In genomic region chr15:92667291-92667904, GRCh38 we compare ENCODE assay signal across 10 cellular contexts. TPM values are rescaled to one million over a fixed set of nuclear protein-coding genes. Genes with fewer than 3 reads are reported as not detected.
A peak's percentile ranks its signal among the peaks of the same experiment; 100 is the strongest.
DNase-seq lines count a peak whose midpoint lies in the region; ATAC-seq, FAIRE-seq and TF ChIP-seq lines count a peak whose summit lies in the region.
"Had no signal": no experiment of that assay in that cellular context is flagged by ENCODE, and none has a peak within 500 bp of the region (broad histone marks: within the 10 kb centered on the region; RNA-seq: fewer than 3 reads in every experiment).

No MANE protein-coding gene starts in this region.

- H3K36me3 ChIP-seq in BLaER1 treated with 17β-estradiol and CSF1 and Interleukin-3, amounts not matched to agents 10 nM and 100 nM: no peaks in the 10 kb centered on the region
- no peaks in the 10 kb centered on the region for H3K36me3 ChIP-seq in right lobe of liver

- no peak overlapping the region for H3K9ac ChIP-seq in BLaER1 treated with 17β-estradiol and CSF1 and Interleukin-3, amounts not matched to agents 10 nM and 100 nM

- no peaks in the 10 kb centered on the region for H3K9me3 ChIP-seq in BLaER1 treated with 17β-estradiol and CSF1 and Interleukin-3, amounts not matched to agents 10 nM and 100 nM (replicated peaks in 1 of 11)
- H3K9me3 ChIP-seq in right lobe of liver: no peaks in the 10 kb centered on the region

- H3K27me3 Mint-ChIP-seq in WTC11 (ENCODE audit: low read depth): peaks cover 69% of the 10 kb centered on the region

- H3K4me1 ChIP-seq in BLaER1 treated with 17β-estradiol and CSF1 and Interleukin-3, amounts not matched to agents 10 nM and 100 nM: peaks cover 0 to 34% (median 16%) of the 10 kb centered on the region in 10 experiments; a peak in 16 of 20 replicates
- peaks cover 0 to 29% (median 11%) of the 10 kb centered on the region in 4 donors for H3K4me1 ChIP-seq in right lobe of liver

- no peaks in the 10 kb centered on the region for H3K27me3 ChIP-seq in BLaER1 treated with 17β-estradiol and CSF1 and Interleukin-3, amounts not matched to agents 10 nM and 100 nM
- H3K27me3 ChIP-seq in right lobe of liver: no peaks in the 10 kb centered on the region

- no peak for FAIRE-seq in GM12891 (lab: Jason Lieb, UNC)

- peak overlapping the region in 2 of 11 experiments; percentile 8 to 18; a peak in 2 of 22 replicates for H3K27ac ChIP-seq in BLaER1 treated with 17β-estradiol and CSF1 and Interleukin-3, amounts not matched to agents 10 nM and 100 nM
- H3K27ac ChIP-seq in right lobe of liver: peak overlapping the region in 2 of 3 donors; percentile 59 to 65

- intact Hi-C loops in right lobe of liver (cut with DNase I): loop anchor here in 1 of 2 donors (10.0 kb wide), 1 partner anchor 53 kb away; no protein-coding TSS in a partner anchor

- H4K20me1 ChIP-seq in BLaER1 treated with 17β-estradiol and CSF1 and Interleukin-3, amounts not matched to agents 10 nM and 100 nM: no peaks in the 10 kb centered on the region

- CTCF ChIA-PET in WTC11 (lab: Charles Lee): interaction anchor here (1.0 to 1.7 kb wide), 3 partner anchors 15 to 47 kb away, joined by 4 to 5 read pairs (median 4); no protein-coding TSS in a partner anchor

- peaks cover 60% of the 10 kb centered on the region for H3K4me1 Mint-ChIP-seq in WTC11

- peak overlapping the region; percentile 21; the same call in 1 of the 2 replicates for H3K27ac Mint-ChIP-seq in WTC11

- POLR2A ChIA-PET in WTC11 (lab: Charles Lee): interaction anchor here (1.4 kb wide), 1 partner anchor 12 kb away, joined by 9 read pairs; the partner anchor contains the start of gene FAM174B

- ATAC-seq in WTC11 (peak; percentile 73), right lobe of liver (peak; percentile 78 to 88 (median 83)), GM19395 (IDR thresholded peaks at IDR 0.05; ENCODE audit: unreplicated experiment) (no peak), HG03025 (IDR thresholded peaks at IDR 0.05; ENCODE audit: low FRiP score, unreplicated experiment) (no peak)
- ATAC-seq: stimulated activated naive CD8-positive, alpha-beta T cell treated with anti-CD3 and anti-CD28 coated beads, Interleukin-15, Interleukin-2, amounts not matched to agents 100 U/mL and 50 U/mL, for 24 hours had no signal

- no peak for TF ChIP-seq POLR2A in right lobe of liver (IDR thresholded peaks at IDR 0.05)
- no peak for TF ChIP-seq POLR2A in GM12891 (IDR thresholded peaks at IDR 0.05; ENCODE audit: low read depth, low read length)

- peak overlapping the region; percentile 59 for H3K4me3 Mint-ChIP-seq in WTC11

- peak; percentile 50 for DNase-seq in NCI-H1694 treated with DMSO at 0.1 percent for 48 hours (lab: John Stamatoyannopoulos, UW)
- DNase-seq in WTC11 (ENCODE audit: low spot score): no peak
- DNase-seq in right lobe of liver: peak in 2 of 3 donors; percentile 36 to 57
- no peak for DNase-seq in GM12891 (ENCODE audit: insufficient read length, low spot score)
- no peak for DNase-seq in RKO (ENCODE audit: low spot score)
- DNase-seq: MM.1S; stimulated activated naive CD8-positive, alpha-beta T cell treated with anti-CD3 and anti-CD28 coated beads, Interleukin-15, Interleukin-2, amounts not matched to agents 100 U/mL and 50 U/mL, for 24 hours had no signal

- H3K9me3 Mint-ChIP-seq in WTC11: no peaks in the 10 kb centered on the region

- 23% methylated on average over 8 of the region's 13 CpGs for WGBS in right lobe of liver (ENCODE audit: insufficient coverage, low coverage, low lambda C conversion rate, missing lambda C conversion rate)

- H3K4me2 ChIP-seq in BLaER1 treated with 17β-estradiol and CSF1 and Interleukin-3, amounts not matched to agents 10 nM and 100 nM: peak overlapping the region in 8 of 11 experiments; percentile 14 to 67 (median 56); a peak in 14 of 22 replicates

- TF ChIP-seq CTCF in WTC11 (IDR thresholded peaks at IDR 0.05): no peak
- TF ChIP-seq CTCF in right lobe of liver (IDR thresholded peaks at IDR 0.05): no peak

- no peak overlapping the region for H3K4me3 ChIP-seq in BLaER1 treated with 17β-estradiol and CSF1 and Interleukin-3, amounts not matched to agents 10 nM and 100 nM
- H3K4me3 ChIP-seq in right lobe of liver: no peak overlapping the region

- no peaks in the 10 kb centered on the region for H3K36me3 Mint-ChIP-seq in WTC11

TF ChIP-seq in WTC11, 78 proteins besides CTCF, POLR2A, EP300 and RAD21 (continues in another document):
- TF ChIP-seq FOXK1 (CRISPR knock-in tag; IDR thresholded peaks at IDR 0.05) (peak; percentile 59; the same call in 1 of the 2 replicates), JUN (CRISPR knock-in tag; IDR thresholded peaks at IDR 0.05) (no peak), PRDM15 (CRISPR knock-in tag; IDR thresholded peaks at IDR 0.05) (peak; percentile 46; the same call in 1 of the 2 replicates)

TF ChIP-seq in GM12891, 5 proteins besides CTCF, POLR2A, EP300 and RAD21:
- TF ChIP-seq TAF1 (IDR thresholded peaks at IDR 0.05; ENCODE audit: low read depth, low read length): no peak
- no peak for TF ChIP-seq SPI1 (IDR thresholded peaks at IDR 0.05; ENCODE audit: low read depth, low read length)
- TF ChIP-seq PAX5 (IDR thresholded peaks at IDR 0.05; ENCODE audit: insufficient read depth, low read length, severe bottlenecking): no peak
- TF ChIP-seq POU2F2 (IDR thresholded peaks at IDR 0.05; ENCODE audit: low read depth, low read length): no peak
- TF ChIP-seq POLR2AphosphoS5 (IDR thresholded peaks at IDR 0.05; ENCODE audit: low read depth, low read length): no peak

RNA-seq across cellular contexts. Expression of gene FAM174B, which starts 11.8 kb away (rescaled TPM):
- 19.0 to 22.1 TPM (median 21.8 TPM) in 3 replicates for total RNA-seq in WTC11 (2021)
- 10 to 100 TPM in 1 of 6 experiments, 1 to 10 TPM in 5; 2.0 to 11.9 (median 4.7) TPM for total RNA-seq in right lobe of liver
- 28.6 TPM for polyA plus RNA-seq in GM12891 (2012; ENCODE audit: low read depth, missing spikeins)

Comparison
In these comparisons a context has a peak if more than half of its experiments do, and no peak if none do; other contexts are left out.
1. DNase-seq: peak in NCI-H1694 treated with DMSO at 0.1 percent for 48 hours (single experiment) and right lobe of liver (2 of 3); none in WTC11 (single experiment), GM12891 (single experiment) and RKO (single experiment).
2. ATAC-seq: peak in WTC11 (single experiment) and right lobe of liver (4 of 4); none in GM19395 (single experiment) and HG03025 (single experiment).